In genomic region chr11:76391039-76391438, GRCh38 we compare ENCODE assay signal across 16 cellular contexts. TPM values are rescaled to one million over a fixed set of nuclear protein-coding genes. Genes with fewer than 3 reads are reported as not detected.
DNase-seq lines count a peak whose midpoint lies in the region; ATAC-seq and TF ChIP-seq lines count a peak whose summit lies in the region.
"Had no signal": no experiment of that assay in that cellular context is flagged by ENCODE, and none has a peak within 500 bp of the region (broad histone marks: within the 10 kb centered on the region; RNA-seq: fewer than 3 reads in every experiment).

No MANE protein-coding gene starts in this region.

- intact Hi-C loops in esophagus muscularis mucosa (cut with DNase I), result no loop called here

- no peak overlapping the region for H3K27ac Mint-ChIP-seq in HFFc6
- H3K27ac Mint-ChIP-seq: activated CD4-positive, alpha-beta T cell treated with anti-CD3 and anti-CD28 coated beads for 36 hours; activated T-helper 2 cell treated with anti-CD3 and anti-CD28 coated beads, Interferon-gamma antibody, Interleukin-2, Interleukin-4, amounts not matched to agents 10 μg/mL and 5 μg/mL and 100 μg/mL, durations not matched to agents 14 hours and 24 hours and 36 hours had no signal

- no peaks in the 10 kb centered on the region for H3K4me1 Mint-ChIP-seq in HFFc6 (ENCODE audit: low read depth)
- H3K4me1 Mint-ChIP-seq: activated CD4-positive, alpha-beta T cell treated with anti-CD3 and anti-CD28 coated beads for 36 hours had no signal

- no peak for TF ChIP-seq POLR2A in esophagus muscularis mucosa (IDR thresholded peaks at IDR 0.05; ENCODE audit: low read depth)

- H3K4me3 Mint-ChIP-seq in HFFc6, result no peak overlapping the region
- H3K4me3 Mint-ChIP-seq: activated CD4-positive, alpha-beta T cell treated with anti-CD3 and anti-CD28 coated beads for 36 hours; CD14-positive monocyte had no signal

- no peak for ATAC-seq in HG03520 (IDR thresholded peaks at IDR 0.05; ENCODE audit: unreplicated experiment)
- ATAC-seq: activated CD4-positive, alpha-beta T cell treated with anti-CD3 and anti-CD28 coated beads for 36 hours had no signal

- TF ChIP-seq CTCF in esophagus muscularis mucosa (IDR thresholded peaks at IDR 0.05) (no peak), HFFc6 (IDR thresholded peaks at IDR 0.05) (no peak), BE2C (IDR thresholded peaks at IDR 0.05; ENCODE audit: low read depth, low read length) (no peak)

- H3K4me3 ChIP-seq in esophagus muscularis mucosa, result no peak overlapping the region
- H3K4me3 ChIP-seq in BE2C (ENCODE audit: low read depth, low read length), result no peak overlapping the region
- H3K4me3 ChIP-seq: left ventricle myocardium inferior had no signal

- peak overlapping the region in 3 of 4 donors; percentile 50 to 64 (median 60) for H3K27ac ChIP-seq in esophagus muscularis mucosa (replicated peaks in 1 of 4)
- H3K27ac ChIP-seq: left ventricle myocardium inferior had no signal

- H3K36me3 ChIP-seq in esophagus muscularis mucosa, result no peaks in the 10 kb centered on the region
- H3K36me3 ChIP-seq in BE2C, result no peaks in the 10 kb centered on the region
- H3K36me3 ChIP-seq: left ventricle myocardium inferior had no signal

- 25% methylated on average over 6 of the region's 6 CpGs for WGBS in esophagus muscularis mucosa

- no peak for TF ChIP-seq EP300 in esophagus muscularis mucosa (IDR thresholded peaks at IDR 0.05)

- no peaks in the 10 kb centered on the region for H3K36me3 Mint-ChIP-seq in HFFc6 (ENCODE audit: low read depth)
- H3K36me3 Mint-ChIP-seq: CD14-positive monocyte had no signal

- H3K9me3 ChIP-seq in esophagus muscularis mucosa, result no peaks in the 10 kb centered on the region
- no peaks in the 10 kb centered on the region for H3K9me3 ChIP-seq in BE2C
- H3K9me3 ChIP-seq: left ventricle myocardium inferior had no signal

- DNase-seq in COLO668 (lab: John Stamatoyannopoulos, UW; ENCODE audit: unreplicated experiment) (peak; percentile 65), NCI-H1105 treated with DMSO at 0.1 percent for 48 hours (lab: John Stamatoyannopoulos, UW) (peak; percentile 63), NCI-H774 (lab: John Stamatoyannopoulos, UW) (peak; percentile 88), esophagus muscularis mucosa (ENCODE audit: extremely low spot score) (no peak), HFFc6 (no peak), SK-N-DZ (ENCODE audit: low spot score) (no peak), BE2C (no peak)
- DNase-seq: ACHN; activated CD4-positive, alpha-beta T cell treated with anti-CD3 and anti-CD28 coated beads for 36 hours; effector CD4-positive, alpha-beta T cell; KG1; left ventricle myocardium inferior; NCI-H226 had no signal

- peaks cover 8% of the 10 kb centered on the region for H3K27me3 Mint-ChIP-seq in HFFc6 (ENCODE audit: insufficient read depth)
- H3K27me3 Mint-ChIP-seq: activated CD4-positive, alpha-beta T cell treated with anti-CD3 and anti-CD28 coated beads for 36 hours had no signal

- H3K4me1 ChIP-seq in esophagus muscularis mucosa (peaks cover 0 to 12% (median 11%) of the 10 kb centered on the region in 4 donors), BE2C (peaks cover 18% of the 10 kb centered on the region)
- H3K4me1 ChIP-seq: left ventricle myocardium inferior had no signal

- no peaks in the 10 kb centered on the region for H3K9me3 Mint-ChIP-seq in HFFc6
- H3K9me3 Mint-ChIP-seq: activated T-helper 2 cell treated with anti-CD3 and anti-CD28 coated beads, Interferon-gamma antibody, Interleukin-2, Interleukin-4, amounts not matched to agents 10 μg/mL and 5 μg/mL and 100 μg/mL, durations not matched to agents 14 hours and 24 hours and 36 hours had no signal

- no peaks in the 10 kb centered on the region for H3K27me3 ChIP-seq in esophagus muscularis mucosa
- H3K27me3 ChIP-seq in BE2C, result no peaks in the 10 kb centered on the region

RNA-seq across cellular contexts. Expression of gene GVQW3, which starts 9.9 kb away (rescaled TPM):
- 1 to 10 TPM in 2 of 4 donors, under 1 TPM in 2; 0.50 to 1.6 (median 1.0) TPM for total RNA-seq in esophagus muscularis mucosa
- 1 to 10 TPM in 1 of 6 experiments, under 1 TPM in 5; 0.31 to 1.6 (median 0.69) TPM for total RNA-seq in HFFc6 (2021; fragmentation: NEBNext Ultra II Directional; extraction: Animal tissue kit (Norgen Biotek cat#: 25700))
- 25.4 and 33.8 TPM in 2 replicates for polyA plus RNA-seq in SK-N-DZ (2014; cell fraction: cytosol; rRNA removed)
- polyA plus RNA-seq in SK-N-DZ (2014; cell fraction: nucleus; rRNA removed), result 21.9 and 46.6 TPM in 2 replicates
- polyA plus RNA-seq in BE2C (2012; ENCODE audit: insufficient read depth, insufficient read length, low read depth), result 7.2 TPM

RNA-seq across cellular contexts. Expression of gene THAP12, which starts 10.1 kb away (rescaled TPM):
- total RNA-seq in esophagus muscularis mucosa, result 10 to 100 TPM; 20.7 to 28.8 (median 27.0) TPM
- total RNA-seq in HFFc6 (2021; fragmentation: NEBNext Ultra II Directional; extraction: Animal tissue kit (Norgen Biotek cat#: 25700)), result 10 to 100 TPM; 32.7 to 42.2 (median 36.3) TPM
- polyA plus RNA-seq in SK-N-DZ (2014; cell fraction: cytosol; rRNA removed), result 121 and 123 TPM in 2 replicates
- 70.1 and 70.4 TPM in 2 replicates for polyA plus RNA-seq in SK-N-DZ (2014; cell fraction: nucleus; rRNA removed)
- 67.9 TPM for polyA plus RNA-seq in BE2C (2012; ENCODE audit: insufficient read depth, insufficient read length, low read depth)

RNA-seq across cellular contexts. Expression of gene EMSY, which starts 53.8 kb away (rescaled TPM):
- 10 to 100 TPM; 17.1 to 34.6 (median 27.6) TPM for total RNA-seq in esophagus muscularis mucosa
- total RNA-seq in HFFc6 (2021; fragmentation: NEBNext Ultra II Directional; extraction: Animal tissue kit (Norgen Biotek cat#: 25700)), result 10 to 100 TPM; 12.3 to 17.5 (median 15.2) TPM
- polyA plus RNA-seq in SK-N-DZ (2014; cell fraction: cytosol; rRNA removed), result 19.1 and 20.0 TPM in 2 replicates
- 18.1 and 19.7 TPM in 2 replicates for polyA plus RNA-seq in SK-N-DZ (2014; cell fraction: nucleus; rRNA removed)
- polyA plus RNA-seq in BE2C (2012; ENCODE audit: insufficient read depth, insufficient read length, low read depth), result 11.8 TPM

Comparison
In these comparisons a context has a peak if more than half of its experiments do, and no peak if none do; other contexts are left out.
1. DNase-seq: peak in COLO668 (single experiment), NCI-H1105 treated with DMSO at 0.1 percent for 48 hours (single experiment) and NCI-H774 (single experiment); none in esophagus muscularis mucosa (single experiment), HFFc6 (single experiment), SK-N-DZ (single experiment) and BE2C (single experiment).